ENCODE assay signal across 2 cellular contexts in the genomic region with DNA sequence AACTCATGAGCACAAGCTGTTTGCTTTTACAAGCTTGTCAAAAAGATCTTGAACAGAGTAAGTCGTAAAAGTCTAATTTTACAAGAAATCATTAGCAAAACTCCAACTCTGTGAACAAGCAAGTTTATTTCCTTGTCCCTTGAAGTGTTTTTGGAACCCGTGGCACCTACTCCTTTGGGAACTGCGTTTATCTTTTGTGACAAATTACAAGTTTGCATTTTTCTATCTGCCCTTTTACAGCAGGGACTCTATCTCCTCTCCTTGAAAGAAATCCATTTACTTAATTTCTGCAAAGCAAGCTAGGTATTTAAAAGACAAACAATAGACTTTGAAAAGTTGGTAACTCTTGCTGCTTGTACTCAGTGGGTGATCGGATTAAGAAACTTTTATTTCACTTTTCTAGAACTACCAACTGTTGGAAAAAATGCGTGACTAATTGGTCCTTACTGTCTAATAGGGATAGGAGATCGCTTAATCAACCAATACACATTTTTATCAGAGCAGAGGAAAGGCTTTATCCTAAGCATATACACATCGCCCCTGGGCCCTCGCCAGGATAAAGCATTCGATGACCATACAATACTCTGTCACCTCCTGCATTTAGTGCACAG.
TF ChIP-seq lines count a peak whose summit lies in the region.

No MANE protein-coding gene starts in this region.

TF ChIP-seq in A549, 52 proteins besides CTCF, POLR2A, EP300 and RAD21:
- TF ChIP-seq, protein P1, sequence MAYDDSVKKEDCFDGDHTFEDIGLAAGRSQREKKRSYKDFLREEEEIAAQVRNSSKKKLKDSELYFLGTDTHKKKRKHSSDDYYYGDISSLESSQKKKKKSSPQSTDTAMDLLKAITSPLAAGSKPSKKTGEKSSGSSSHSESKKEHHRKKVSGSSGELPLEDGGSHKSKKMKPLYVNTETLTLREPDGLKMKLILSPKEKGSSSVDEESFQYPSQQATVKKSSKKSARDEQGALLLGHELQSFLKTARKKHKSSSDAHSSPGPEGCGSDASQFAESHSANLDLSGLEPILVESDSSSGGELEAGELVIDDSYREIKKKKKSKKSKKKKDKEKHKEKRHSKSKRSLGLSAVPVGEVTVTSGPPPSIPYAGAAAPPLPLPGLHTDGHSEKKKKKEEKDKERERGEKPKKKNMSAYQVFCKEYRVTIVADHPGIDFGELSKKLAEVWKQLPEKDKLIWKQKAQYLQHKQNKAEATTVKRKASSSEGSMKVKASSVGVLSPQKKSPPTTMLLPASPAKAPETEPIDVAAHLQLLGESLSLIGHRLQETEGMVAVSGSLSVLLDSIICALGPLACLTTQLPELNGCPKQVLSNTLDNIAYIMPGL (CRISPR knock-in tag; IDR thresholded peaks at IDR 0.05; ENCODE audit: borderline replicate concordance): no peak
- TF ChIP-seq JUN (IDR thresholded peaks at IDR 0.05) (no peak), HOXB5 (CRISPR knock-in tag; IDR thresholded peaks at IDR 0.05) (no peak), HDAC2 (IDR thresholded peaks at IDR 0.05) (no peak)

TF ChIP-seq in IMR-90, 13 proteins besides CTCF, POLR2A, EP300 and RAD21:
- TF ChIP-seq, protein P2, sequence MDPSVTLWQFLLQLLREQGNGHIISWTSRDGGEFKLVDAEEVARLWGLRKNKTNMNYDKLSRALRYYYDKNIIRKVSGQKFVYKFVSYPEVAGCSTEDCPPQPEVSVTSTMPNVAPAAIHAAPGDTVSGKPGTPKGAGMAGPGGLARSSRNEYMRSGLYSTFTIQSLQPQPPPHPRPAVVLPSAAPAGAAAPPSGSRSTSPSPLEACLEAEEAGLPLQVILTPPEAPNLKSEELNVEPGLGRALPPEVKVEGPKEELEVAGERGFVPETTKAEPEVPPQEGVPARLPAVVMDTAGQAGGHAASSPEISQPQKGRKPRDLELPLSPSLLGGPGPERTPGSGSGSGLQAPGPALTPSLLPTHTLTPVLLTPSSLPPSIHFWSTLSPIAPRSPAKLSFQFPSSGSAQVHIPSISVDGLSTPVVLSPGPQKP (IDR thresholded peaks at IDR 0.05; ENCODE audit: borderline replicate concordance, low read depth, low read length): no peak
- TF ChIP-seq SMC3 (IDR thresholded peaks at IDR 0.05; ENCODE audit: low read depth, low read length) (no peak), MXI1 (IDR thresholded peaks at IDR 0.05; ENCODE audit: borderline replicate concordance, low read depth, low read length) (no peak), BHLHE40 (IDR thresholded peaks at IDR 0.05; ENCODE audit: low read depth, low read length) (no peak), MAFK (IDR thresholded peaks at IDR 0.05; ENCODE audit: low read depth, low read length) (no peak), MAZ (IDR thresholded peaks at IDR 0.05; ENCODE audit: borderline replicate concordance, low read depth, low read length) (no peak), CHD1 (IDR thresholded peaks at IDR 0.05; ENCODE audit: low read depth, low read length) (no peak), CEBPB (IDR thresholded peaks at IDR 0.05; ENCODE audit: low read depth, low read length) (no peak), FOS (IDR thresholded peaks at IDR 0.05; ENCODE audit: low read depth, low read length) (no peak), RCOR1 (IDR thresholded peaks at IDR 0.05; ENCODE audit: insufficient replicate concordance, low read length) (no peak), NFE2L2 (IDR thresholded peaks at IDR 0.05; ENCODE audit: low read depth, low read length) (no peak), RFX5 (IDR thresholded peaks at IDR 0.05; ENCODE audit: low read depth, low read length) (no peak)
- TF ChIP-seq, protein P3, sequence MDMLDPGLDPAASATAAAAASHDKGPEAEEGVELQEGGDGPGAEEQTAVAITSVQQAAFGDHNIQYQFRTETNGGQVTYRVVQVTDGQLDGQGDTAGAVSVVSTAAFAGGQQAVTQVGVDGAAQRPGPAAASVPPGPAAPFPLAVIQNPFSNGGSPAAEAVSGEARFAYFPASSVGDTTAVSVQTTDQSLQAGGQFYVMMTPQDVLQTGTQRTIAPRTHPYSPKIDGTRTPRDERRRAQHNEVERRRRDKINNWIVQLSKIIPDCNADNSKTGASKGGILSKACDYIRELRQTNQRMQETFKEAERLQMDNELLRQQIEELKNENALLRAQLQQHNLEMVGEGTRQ (IDR thresholded peaks at IDR 0.05; ENCODE audit: low read depth, low read length): no peak
